In the genomic region with DNA sequence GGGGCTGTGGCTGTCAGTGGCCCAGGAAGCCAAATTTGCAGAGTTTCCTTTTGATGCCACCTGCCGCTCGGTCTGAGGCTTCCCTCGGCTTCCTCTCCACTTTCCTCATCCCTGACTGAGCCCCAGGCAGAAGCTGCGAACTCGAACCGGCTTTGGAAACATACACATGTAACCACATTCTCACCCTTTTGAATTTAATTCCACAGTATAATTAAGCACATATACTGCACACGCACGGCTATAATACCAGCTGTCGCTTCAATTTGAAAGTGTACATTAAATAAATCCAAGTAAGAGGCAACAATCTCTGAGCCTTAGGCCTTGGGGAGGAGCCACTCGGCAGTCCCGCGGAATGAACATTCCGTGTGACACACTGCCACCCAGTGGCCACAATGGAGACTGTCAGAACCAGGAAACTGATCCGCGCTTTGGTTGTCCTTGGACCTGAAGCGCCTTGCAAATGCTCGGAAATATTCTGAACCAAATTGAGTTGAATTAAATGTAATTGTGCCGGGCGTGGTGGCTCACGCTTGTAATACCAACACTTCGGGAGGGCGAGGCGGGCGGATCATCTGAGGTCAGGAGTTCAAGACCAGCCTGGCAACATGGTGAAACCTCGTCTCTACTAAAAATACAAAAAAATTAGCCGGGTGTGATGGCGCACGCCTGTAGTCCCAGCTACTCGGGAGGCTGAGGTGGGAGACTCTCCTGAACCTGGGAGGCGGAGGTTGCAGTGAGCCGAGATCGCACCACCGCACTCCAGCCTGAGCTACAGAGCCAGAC, we compare ENCODE assay signal across 8 cellular contexts.
DNase-seq lines count a peak whose midpoint lies in the region; ATAC-seq, FAIRE-seq and TF ChIP-seq lines count a peak whose summit lies in the region.

No MANE protein-coding gene starts in this region.

- peak overlapping the region; percentile 52 for H2AFZ ChIP-seq in MM.1S (ENCODE audit: low read length)

- WGBS in pancreas, 2 donors: 19% methylated on average over 33 of the region's 33 CpGs

- H3K27me3 ChIP-seq in MM.1S (replicated peaks; ENCODE audit: insufficient read depth, low read length): no peaks in the 10 kb centered on the region
- no peaks in the 10 kb centered on the region for H3K27me3 ChIP-seq in pancreas
- no peaks in the 10 kb centered on the region for H3K27me3 ChIP-seq in tibial artery

- no peaks in the 10 kb centered on the region for H3K9me2 ChIP-seq in MM.1S (replicated peaks; ENCODE audit: insufficient read depth, low read length)

- H3K79me2 ChIP-seq in MM.1S (ENCODE audit: low read length): no peaks in the 10 kb centered on the region

- POLR2A ChIA-PET in HEK293T (lab: Yijun Ruan, JAX): no interaction called here

- DNase-seq in GM04504 (ENCODE audit: low read depth): peak; percentile 36
- peak; percentile 81 for DNase-seq in HEK293T (ENCODE audit: extremely low spot score)
- peak; percentile 85 for DNase-seq in MM.1S
- peak; percentile 74 for DNase-seq in SK-N-DZ (ENCODE audit: low spot score)
- peak; percentile 80 for DNase-seq in activated naive CD4-positive, alpha-beta T cell treated with anti-CD3 and anti-CD28 coated beads, Interleukin-2, amount 50 U/mL, for 16 hours
- DNase-seq in head of caudate nucleus: peak; percentile 67 to 94 (median 87)
- peak; percentile 71 to 91 (median 84) for DNase-seq in pancreas
- DNase-seq in tibial artery: peak; percentile 72 to 86

- peaks cover 7% of the 10 kb centered on the region for H3K4me1 ChIP-seq in MM.1S (ENCODE audit: low read length)
- H3K4me1 ChIP-seq in pancreas: no peaks in the 10 kb centered on the region
- H3K4me1 ChIP-seq in tibial artery: peaks cover 0 to 4% (median 0%) of the 10 kb centered on the region in 4 donors

- H3K9me3 ChIP-seq in MM.1S (replicated peaks; ENCODE audit: insufficient read depth, low read length) (no peaks in the 10 kb centered on the region), pancreas (no peaks in the 10 kb centered on the region), tibial artery (no peaks in the 10 kb centered on the region)

- H3K9ac ChIP-seq in MM.1S (ENCODE audit: low read length): peak overlapping the region; percentile 6; the same call in 1 of the 2 replicates

- H3K4me3 ChIP-seq in MM.1S (ENCODE audit: low read length) (peak overlapping the region; percentile 49), pancreas (peak overlapping the region in 2 of 4 donors; percentile 15 to 39), tibial artery (peak overlapping the region; percentile 43 to 48)

- no peaks in the 10 kb centered on the region for H3K36me3 ChIP-seq in MM.1S (replicated peaks; ENCODE audit: insufficient read depth, low read length)
- H3K36me3 ChIP-seq in pancreas: no peaks in the 10 kb centered on the region
- no peaks in the 10 kb centered on the region for H3K36me3 ChIP-seq in tibial artery

- TF ChIP-seq CTCF in MM.1S (IDR thresholded peaks at IDR 0.05; ENCODE audit: low read length): peak; percentile 85
- TF ChIP-seq CTCF in pancreas (IDR thresholded peaks at IDR 0.05): peak; percentile 88 to 93 (median 91)
- peak; percentile 84 to 91 for TF ChIP-seq CTCF in tibial artery (IDR thresholded peaks at IDR 0.05)

- intact Hi-C loops in head of caudate nucleus (cut with DNase I) (no loop called here), pancreas (cut with DNase I) (loop anchor here in 1 of 3 donors (10.0 kb wide), 1 partner anchor 1413 kb away; no protein-coding TSS in a partner anchor), tibial artery (cut with DNase I; ENCODE audit: low total_unique reads) (no loop called here)

- H3F3A ChIP-seq in MM.1S (ENCODE audit: insufficient read depth, low read length): no peaks in the 10 kb centered on the region

- peak overlapping the region; percentile 68 for H3K4me2 ChIP-seq in MM.1S (ENCODE audit: low read depth, low read length)

- no peak overlapping the region; the same call in 1 of the 2 replicates for H3K27ac ChIP-seq in MM.1S (ENCODE audit: low read length)
- H3K27ac ChIP-seq in pancreas: no peak overlapping the region
- no peak overlapping the region for H3K27ac ChIP-seq in tibial artery

- FAIRE-seq in pancreas (lab: Jason Lieb, UNC): peak; percentile 72

- peak; percentile 98 to 100 (median 100) for ATAC-seq in pancreas

- CTCF ChIA-PET in HEK293T (lab: Yijun Ruan, JAX): interaction anchor here (0.9 kb wide), 1 partner anchor 314 kb away, joined by 4 read pairs; no protein-coding TSS in a partner anchor

- no peaks in the 10 kb centered on the region for H4K20me1 ChIP-seq in MM.1S (ENCODE audit: insufficient read depth, low read length)

TF ChIP-seq in HEK293T, 16 proteins besides CTCF, POLR2A, EP300 and RAD21:
- TF ChIP-seq, protein P1, sequence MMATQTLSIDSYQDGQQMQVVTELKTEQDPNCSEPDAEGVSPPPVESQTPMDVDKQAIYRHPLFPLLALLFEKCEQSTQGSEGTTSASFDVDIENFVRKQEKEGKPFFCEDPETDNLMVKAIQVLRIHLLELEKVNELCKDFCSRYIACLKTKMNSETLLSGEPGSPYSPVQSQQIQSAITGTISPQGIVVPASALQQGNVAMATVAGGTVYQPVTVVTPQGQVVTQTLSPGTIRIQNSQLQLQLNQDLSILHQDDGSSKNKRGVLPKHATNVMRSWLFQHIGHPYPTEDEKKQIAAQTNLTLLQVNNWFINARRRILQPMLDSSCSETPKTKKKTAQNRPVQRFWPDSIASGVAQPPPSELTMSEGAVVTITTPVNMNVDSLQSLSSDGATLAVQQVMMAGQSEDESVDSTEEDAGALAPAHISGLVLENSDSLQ (IDR thresholded peaks at IDR 0.05): no peak
- TF ChIP-seq HDGF (IDR thresholded peaks at IDR 0.05; ENCODE audit: borderline replicate concordance): no peak
- no peak for TF ChIP-seq BHLHE40 (IDR thresholded peaks at IDR 0.05; ENCODE audit: borderline replicate concordance)
- TF ChIP-seq FOXK2 (IDR thresholded peaks at IDR 0.05): no peak
- TF ChIP-seq TARDBP (IDR thresholded peaks at IDR 0.05): no peak
- no peak for TF ChIP-seq ARNT (IDR thresholded peaks at IDR 0.05)
- TF ChIP-seq ZNF384 (IDR thresholded peaks at IDR 0.05): no peak
- no peak for TF ChIP-seq SP1 (IDR thresholded peaks at IDR 0.05)
- TF ChIP-seq NFRKB (IDR thresholded peaks at IDR 0.05): no peak
- TF ChIP-seq FOXM1 (IDR thresholded peaks at IDR 0.05; ENCODE audit: borderline replicate concordance): no peak
- no peak for TF ChIP-seq FOXA1 (IDR thresholded peaks at IDR 0.05)

Comparison
In these comparisons a context has a peak if more than half of its experiments do, and no peak if none do; other contexts are left out.
1. DNase-seq: peak in every context shown above with its lines; median percentile 87 in head of caudate nucleus; 85 in MM.1S; 84 in pancreas; 81 in HEK293T; 80 in activated naive CD4-positive, alpha-beta T cell treated with anti-CD3 and anti-CD28 coated beads, Interleukin-2, amount 50 U/mL, for 16 hours; 79 in tibial artery; 74 in SK-N-DZ; 36 in GM04504.